ENCODE assay signal across 8 cellular contexts in the genomic region with DNA sequence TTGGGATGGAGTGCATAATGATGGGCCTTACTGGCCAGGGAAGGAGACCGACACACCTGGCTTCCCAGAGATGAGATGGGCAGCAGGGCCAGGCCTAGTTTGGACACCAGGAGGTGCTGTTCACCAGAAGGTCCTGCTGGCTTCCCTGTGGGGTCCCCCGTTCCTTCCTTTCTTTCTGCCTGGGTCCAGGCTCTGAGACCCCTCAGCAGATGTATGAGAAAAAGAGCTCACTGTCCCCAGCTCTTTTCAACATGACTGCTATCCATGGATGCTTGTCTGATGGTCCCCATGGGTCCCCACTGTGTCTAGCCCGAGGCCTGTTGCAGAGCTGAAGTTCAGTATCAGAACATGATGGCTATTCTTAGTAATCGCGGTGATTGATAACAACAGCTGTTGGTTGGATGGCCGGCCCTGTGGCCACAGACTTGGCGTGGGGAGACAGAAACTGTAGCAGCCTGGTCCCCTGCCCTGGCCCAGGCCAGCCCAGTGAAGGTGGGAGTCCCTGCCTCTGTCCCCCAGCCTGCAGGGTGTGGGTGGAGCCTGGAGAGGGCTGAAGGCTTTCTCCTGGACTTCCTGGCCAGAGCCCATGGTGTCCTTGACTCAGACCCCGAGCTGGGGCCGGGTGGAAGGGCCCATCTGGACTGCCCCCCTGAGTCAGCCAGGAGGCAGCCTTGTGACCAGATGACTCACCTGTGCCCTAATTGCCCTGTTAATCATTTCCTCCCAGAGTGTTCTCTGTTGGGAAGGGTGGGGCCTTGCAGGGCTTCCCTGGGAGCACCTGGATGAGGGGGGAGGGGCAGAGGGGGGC. TPM values are rescaled to one million over a fixed set of nuclear protein-coding genes. Genes with fewer than 3 reads are reported as not detected.
DNase-seq lines count a peak whose midpoint lies in the region; ATAC-seq and TF ChIP-seq lines count a peak whose summit lies in the region.

No MANE protein-coding gene starts in this region.

- in situ Hi-C loops in Panc1 (cut with HindIII; ENCODE audit: low pct_unique_long_range_greater_than_20kb, low sequenced_read_pairs) (no loop called here), brain microvascular endothelial cell (cut with HindIII; ENCODE audit: low pct_ligation_motif_present, low sequenced_read_pairs) (no loop called here)

- intact Hi-C loops in HCT116 (cut with micrococcal nuclease) (loop anchor here (1.0 to 10.0 kb wide), 6 partner anchors 9 to 565 kb away; a partner anchor contains a TSS), Panc1 (cut with micrococcal nuclease; ENCODE audit: unreplicated experiment) (loop anchor here (2.0 to 5.0 kb wide), 2 partner anchors 32 to 111 kb away; a partner anchor contains a TSS)

- DNase-seq in DMS79 (lab: John Stamatoyannopoulos, UW) (peak; percentile 7), HCT116 (ENCODE audit: low read depth, low spot score) (peak; percentile 87), Panc1 (ENCODE audit: low read depth, low spot score) (peak; percentile 93), brain microvascular endothelial cell (peak; percentile 41), islet precursor cell (peak; percentile 98), globus pallidus (ENCODE audit: low spot score) (no peak)
- peak; percentile 47 for DNase-seq in stimulated activated CD4-positive, alpha-beta T cell treated with anti-CD3 and anti-CD28 coated beads, Interleukin-4, amount 100 ng/mL, for 24 hours

- H3K27me3 ChIP-seq in HCT116 (ENCODE audit: insufficient read depth, low read length) = no peaks in the 10 kb centered on the region
- no peaks in the 10 kb centered on the region for H3K27me3 ChIP-seq in Panc1 (ENCODE audit: control insufficient read depth, insufficient read depth, low read length)
- no peaks in the 10 kb centered on the region for H3K27me3 ChIP-seq in brain microvascular endothelial cell (replicated peaks)

- peak overlapping the region; percentile 93 for H3K4me2 ChIP-seq in HCT116 (ENCODE audit: low read length)

- no peaks in the 10 kb centered on the region for H4K20me1 ChIP-seq in HCT116 (ENCODE audit: insufficient read depth)

- RAD21 ChIA-PET in HCT116 (lab: Charles Lee; ENCODE audit: low non-redundant PET in 1 of 2, low total read pairs in 2 of 2, uncharacterized antibody in 2 of 2, unreplicated experiment in 2 of 2) = interaction anchor here (0.7 to 2.0 kb wide), 6 partner anchors 18 to 43 kb away, joined by 3 to 14 read pairs (median 4); a partner anchor contains a TSS

- BruUV-seq in HCT116 (replicated peaks; lab: Mats Ljungman, UMichigan) (TSS peak; percentile 76), Panc1 (replicated peaks; lab: Mats Ljungman, UMichigan) (no TSS peak)

- POLR2A ChIA-PET in HCT116 (lab: Charles Lee) (interaction anchor here (0.8 to 1.3 kb wide), 7 partner anchors 9 to 122 kb away, joined by 3 to 8 read pairs (median 3); a partner anchor contains a TSS), Panc1 (lab: Charles Lee) (interaction anchor here (0.6 kb wide), 1 partner anchor 82 kb away, joined by 7 read pairs; no protein-coding TSS in a partner anchor)

- H3K9ac ChIP-seq in HCT116 (ENCODE audit: low read length) = peak overlapping the region; percentile 71

- H3K4me1 ChIP-seq in HCT116 (ENCODE audit: control insufficient read depth in 1 of 2, insufficient read depth in 2 of 2, low read length in 2 of 2) (peaks cover 26 to 68% of the 10 kb centered on the region in 2 experiments), Panc1 (ENCODE audit: control insufficient read depth, insufficient read depth, low read length) (peaks cover 41% of the 10 kb centered on the region)

- no peak overlapping the region for H2AFZ ChIP-seq in HCT116 (ENCODE audit: low read depth, low read length, poor library complexity, severe bottlenecking)

- H3K36me3 ChIP-seq in HCT116 (ENCODE audit: control insufficient read depth in 1 of 2, insufficient read depth in 2 of 2, low read length in 2 of 2) = no peaks in the 10 kb centered on the region
- H3K36me3 ChIP-seq in Panc1 (ENCODE audit: control insufficient read depth, insufficient read depth, low read length) = no peaks in the 10 kb centered on the region
- no peaks in the 10 kb centered on the region for H3K36me3 ChIP-seq in brain microvascular endothelial cell (replicated peaks)

- TF ChIP-seq POLR2A in HCT116 (IDR thresholded peaks at IDR 0.05; ENCODE audit: borderline replicate concordance, extremely low read depth, insufficient read depth, insufficient read length) = no peak

- no peaks in the 10 kb centered on the region for H3K9me2 ChIP-seq in HCT116 (ENCODE audit: insufficient read depth)

- no peaks in the 10 kb centered on the region for H3K79me2 ChIP-seq in HCT116 (ENCODE audit: insufficient read depth, low read length)

- peak; percentile 68 for ATAC-seq in HCT116
- ATAC-seq in Panc1 = peak; percentile 80
- no peak for ATAC-seq in HG02870 (IDR thresholded peaks at IDR 0.05; ENCODE audit: unreplicated experiment)

- CTCF ChIA-PET in HCT116 (lab: Charles Lee) = interaction anchor here (0.6 to 1.4 kb wide), 18 partner anchors 9 to 170 kb away, joined by 3 to 17 read pairs (median 5); a partner anchor contains a TSS
- CTCF ChIA-PET in Panc1 (lab: Charles Lee) = interaction anchor here (0.6 to 1.3 kb wide), 7 partner anchors 10 to 154 kb away, joined by 3 to 13 read pairs (median 4); a partner anchor contains a TSS

- H3K4me3 ChIP-seq in HCT116 (replicated peaks in 1 of 2; ENCODE audit: low read depth in 1 of 2, low read length in 2 of 2) (peak overlapping the region; percentile 22 to 44), Panc1 (ENCODE audit: low read depth in 2 of 2, low read length in 2 of 2) (0 out of 4 replicates have a peak overlapping the region, but pooled peaks of 1 of the 2 experiments have one; percentile 16), brain microvascular endothelial cell (ENCODE audit: low read depth, low read length) (no peak overlapping the region)

- H3K9me3 ChIP-seq in HCT116 (ENCODE audit: control insufficient read depth in 1 of 2, insufficient read depth in 1 of 2, low read depth in 1 of 2, low read length in 2 of 2) = no peaks in the 10 kb centered on the region
- H3K9me3 ChIP-seq in Panc1 (ENCODE audit: control insufficient read depth, insufficient read depth, low read depth, low read length) = no peaks in the 10 kb centered on the region

- TF ChIP-seq RAD21 in HCT116 (IDR thresholded peaks at IDR 0.05; ENCODE audit: low read depth) = no peak

- TF ChIP-seq CTCF in HCT116 (IDR thresholded peaks at IDR 0.05 in 2 of 3, conservative IDR thresholded peaks at IDR 0.05 in 1 of 3; ENCODE audit: borderline replicate concordance in 1 of 3, insufficient read depth in 1 of 3, low read depth in 2 of 3, low read length in 2 of 3) (peak in 2 of 3 experiments; percentile 83 to 93; a peak in 4 of 6 replicates), Panc1 (IDR thresholded peaks at IDR 0.05) (peak; percentile 92), brain microvascular endothelial cell (IDR thresholded peaks at IDR 0.05; ENCODE audit: low read depth, low read length, missing control alignments) (peak; percentile 97)

- H3K27ac ChIP-seq in HCT116 (ENCODE audit: low read depth, low read length) (peak overlapping the region; percentile 86), Panc1 (ENCODE audit: low read length) (peak overlapping the region; percentile 81), brain microvascular endothelial cell (no peak overlapping the region)

TF ChIP-seq in HCT116, 20 proteins besides CTCF, POLR2A, EP300 and RAD21 (continues in another document):
- TF ChIP-seq TCF7L2 (IDR thresholded peaks at IDR 0.05; ENCODE audit: borderline replicate concordance, extremely low read depth, insufficient read depth, insufficient read length) = peak; percentile 45
- TF ChIP-seq, protein P1, sequence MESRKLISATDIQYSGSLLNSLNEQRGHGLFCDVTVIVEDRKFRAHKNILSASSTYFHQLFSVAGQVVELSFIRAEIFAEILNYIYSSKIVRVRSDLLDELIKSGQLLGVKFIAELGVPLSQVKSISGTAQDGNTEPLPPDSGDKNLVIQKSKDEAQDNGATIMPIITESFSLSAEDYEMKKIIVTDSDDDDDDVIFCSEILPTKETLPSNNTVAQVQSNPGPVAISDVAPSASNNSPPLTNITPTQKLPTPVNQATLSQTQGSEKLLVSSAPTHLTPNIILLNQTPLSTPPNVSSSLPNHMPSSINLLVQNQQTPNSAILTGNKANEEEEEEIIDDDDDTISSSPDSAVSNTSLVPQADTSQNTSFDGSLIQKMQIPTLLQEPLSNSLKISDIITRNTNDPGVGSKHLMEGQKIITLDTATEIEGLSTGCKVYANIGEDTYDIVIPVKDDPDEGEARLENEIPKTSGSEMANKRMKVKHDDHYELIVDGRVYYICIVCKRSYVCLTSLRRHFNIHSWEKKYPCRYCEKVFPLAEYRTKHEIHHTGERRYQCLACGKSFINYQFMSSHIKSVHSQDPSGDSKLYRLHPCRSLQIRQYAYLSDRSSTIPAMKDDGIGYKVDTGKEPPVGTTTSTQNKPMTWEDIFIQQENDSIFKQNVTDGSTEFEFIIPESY (IDR thresholded peaks at IDR 0.05; ENCODE audit: extremely low read depth, insufficient replicate concordance, low read length) = peak; percentile 41
- TF ChIP-seq ZFX (IDR thresholded peaks at IDR 0.05) = no peak
- TF ChIP-seq EGR1 (IDR thresholded peaks at IDR 0.05; ENCODE audit: low read depth) = no peak
- TF ChIP-seq SIN3A (IDR thresholded peaks at IDR 0.05; ENCODE audit: low read depth) = no peak

RNA-seq across cellular contexts. Expression of a gene that starts 9.9 kb away (rescaled TPM):
- total RNA-seq in HCT116 (2021; ENCODE audit: unreplicated experiment) (18.9 TPM), Panc1 (2021; ENCODE audit: unreplicated experiment) (31.5 TPM)
- polyA plus RNA-seq in HCT116 (2012) = 15.7 and 17.6 TPM in 2 replicates
- polyA plus RNA-seq in Panc1 (2012; ENCODE audit: insufficient read length) = 36.3 TPM

RNA-seq across cellular contexts. Expression of a gene that starts 31.2 kb away (rescaled TPM):
- total RNA-seq in HCT116 (2021; ENCODE audit: unreplicated experiment) (103 TPM), Panc1 (2021; ENCODE audit: unreplicated experiment) (65.8 TPM)
- 121 and 137 TPM in 2 replicates for polyA plus RNA-seq in HCT116 (2012)
- polyA plus RNA-seq in Panc1 (2012; ENCODE audit: insufficient read length) = 58.9 TPM
